ENCODE assay signal across 1 cellular context in the genomic region with DNA sequence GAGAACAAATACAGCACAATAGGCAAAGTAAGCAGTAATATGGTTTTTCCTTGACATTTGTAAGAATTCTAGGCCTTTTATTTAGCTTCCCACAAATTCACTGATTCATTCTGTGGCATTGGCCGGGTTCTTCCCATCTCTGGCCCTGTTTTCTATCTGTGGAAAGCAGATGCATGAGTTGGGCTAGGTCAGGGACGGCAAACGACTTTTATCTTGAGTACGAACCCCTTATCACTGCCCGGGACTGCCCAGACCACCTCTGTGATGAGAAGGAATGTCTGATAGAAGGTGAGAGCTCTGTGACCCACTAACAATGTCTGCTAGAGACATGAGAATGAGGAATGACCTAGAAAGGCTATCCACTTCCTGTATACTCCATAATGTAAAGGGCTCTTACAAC.
TF ChIP-seq lines count a peak whose summit lies in the region.

No MANE protein-coding gene starts in this region.

TF ChIP-seq in K562, 482 proteins besides CTCF, POLR2A, EP300 and RAD21 (continued from another document and continues in another):
- TF ChIP-seq, protein P1, sequence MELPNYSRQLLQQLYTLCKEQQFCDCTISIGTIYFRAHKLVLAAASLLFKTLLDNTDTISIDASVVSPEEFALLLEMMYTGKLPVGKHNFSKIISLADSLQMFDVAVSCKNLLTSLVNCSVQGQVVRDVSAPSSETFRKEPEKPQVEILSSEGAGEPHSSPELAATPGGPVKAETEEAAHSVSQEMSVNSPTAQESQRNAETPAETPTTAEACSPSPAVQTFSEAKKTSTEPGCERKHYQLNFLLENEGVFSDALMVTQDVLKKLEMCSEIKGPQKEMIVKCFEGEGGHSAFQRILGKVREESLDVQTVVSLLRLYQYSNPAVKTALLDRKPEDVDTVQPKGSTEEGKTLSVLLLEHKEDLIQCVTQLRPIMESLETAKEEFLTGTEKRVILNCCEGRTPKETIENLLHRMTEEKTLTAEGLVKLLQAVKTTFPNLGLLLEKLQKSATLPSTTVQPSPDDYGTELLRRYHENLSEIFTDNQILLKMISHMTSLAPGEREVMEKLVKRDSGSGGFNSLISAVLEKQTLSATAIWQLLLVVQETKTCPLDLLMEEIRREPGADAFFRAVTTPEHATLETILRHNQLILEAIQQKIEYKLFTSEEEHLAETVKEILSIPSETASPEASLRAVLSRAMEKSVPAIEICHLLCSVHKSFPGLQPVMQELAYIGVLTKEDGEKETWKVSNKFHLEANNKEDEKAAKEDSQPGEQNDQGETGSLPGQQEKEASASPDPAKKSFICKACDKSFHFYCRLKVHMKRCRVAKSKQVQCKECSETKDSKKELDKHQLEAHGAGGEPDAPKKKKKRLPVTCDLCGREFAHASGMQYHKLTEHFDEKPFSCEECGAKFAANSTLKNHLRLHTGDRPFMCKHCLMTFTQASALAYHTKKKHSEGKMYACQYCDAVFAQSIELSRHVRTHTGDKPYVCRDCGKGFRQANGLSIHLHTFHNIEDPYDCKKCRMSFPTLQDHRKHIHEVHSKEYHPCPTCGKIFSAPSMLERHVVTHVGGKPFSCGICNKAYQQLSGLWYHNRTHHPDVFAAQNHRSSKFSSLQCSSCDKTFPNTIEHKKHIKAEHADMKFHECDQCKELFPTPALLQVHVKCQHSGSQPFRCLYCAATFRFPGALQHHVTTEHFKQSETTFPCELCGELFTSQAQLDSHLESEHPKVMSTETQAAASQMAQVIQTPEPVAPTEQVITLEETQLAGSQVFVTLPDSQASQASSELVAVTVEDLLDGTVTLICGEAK (IDR thresholded peaks at IDR 0.05), result no peak
- TF ChIP-seq, protein P1 (CRISPR knock-in tag; IDR thresholded peaks at IDR 0.05), result no peak
- TF ChIP-seq NCOA4 (IDR thresholded peaks at IDR 0.05; ENCODE audit: partially characterized antibody) (no peak), TCFL5 (CRISPR knock-in tag; conservative IDR thresholded peaks at IDR 0.05) (no peak), ESRRB (CRISPR knock-in tag; IDR thresholded peaks at IDR 0.05; ENCODE audit: borderline replicate concordance) (no peak), ZC3H8 (IDR thresholded peaks at IDR 0.05) (no peak), NR1H2 (CRISPR knock-in tag; IDR thresholded peaks at IDR 0.05) (no peak), TFAP4 (CRISPR knock-in tag; IDR thresholded peaks at IDR 0.05; ENCODE audit: borderline replicate concordance) (no peak), SP1 (CRISPR knock-in tag; IDR thresholded peaks at IDR 0.05) (no peak), ERF (CRISPR knock-in tag; IDR thresholded peaks at IDR 0.05) (no peak), SREBF2 (CRISPR knock-in tag; IDR thresholded peaks at IDR 0.05) (no peak), CHD4 (IDR thresholded peaks at IDR 0.05; ENCODE audit: insufficient read depth, insufficient replicate concordance, low read depth, low read length, poor library complexity, severe bottlenecking) (no peak), BDP1 (IDR thresholded peaks at IDR 0.05; ENCODE audit: insufficient read depth, insufficient read length) (no peak), SMAD4 (CRISPR knock-in tag; conservative IDR thresholded peaks at IDR 0.05) (peak; percentile 80), MEF2D (tag; conservative IDR thresholded peaks at IDR 0.05; ENCODE audit: low read depth) (no peak), ZC3H4 (CRISPR knock-in tag; IDR thresholded peaks at IDR 0.05; ENCODE audit: borderline replicate concordance) (no peak), CUX1 (CRISPR knock-in tag; IDR thresholded peaks at IDR 0.05) (no peak), MLX (CRISPR knock-in tag; conservative IDR thresholded peaks at IDR 0.05) (no peak), CAMTA2 (CRISPR knock-in tag; conservative IDR thresholded peaks at IDR 0.05) (no peak), LEF1 (IDR thresholded peaks at IDR 0.05) (peak; percentile 14; the same call in 1 of the 2 replicates), ZNF76 (CRISPR knock-in tag; IDR thresholded peaks at IDR 0.05; ENCODE audit: borderline replicate concordance) (no peak), PPARD (CRISPR knock-in tag; IDR thresholded peaks at IDR 0.05) (no peak), MCM5 (IDR thresholded peaks at IDR 0.05; ENCODE audit: low read depth) (no peak), CEBPG (CRISPR knock-in tag; IDR thresholded peaks at IDR 0.05) (no peak), CEBPG (tag; conservative IDR thresholded peaks at IDR 0.05 in 1 of 2, IDR thresholded peaks at IDR 0.05 in 1 of 2) (no peak), TEAD4 (IDR thresholded peaks at IDR 0.05; ENCODE audit: low read length) (peak; percentile 97), TEAD4 (CRISPR knock-in tag; IDR thresholded peaks at IDR 0.05; ENCODE audit: borderline replicate concordance) (no peak), FOXA3 (CRISPR knock-in tag; conservative IDR thresholded peaks at IDR 0.05 in 1 of 2, IDR thresholded peaks at IDR 0.05 in 1 of 2) (no peak), MYC (IDR thresholded peaks at IDR 0.05; ENCODE audit: low read depth, low read length) (no peak), MYC (CRISPR knock-in tag; IDR thresholded peaks at IDR 0.05; ENCODE audit: borderline replicate concordance, low read depth) (no peak), ZFP1 (CRISPR knock-in tag; IDR thresholded peaks at IDR 0.05) (no peak)
- TF ChIP-seq, protein P2, sequence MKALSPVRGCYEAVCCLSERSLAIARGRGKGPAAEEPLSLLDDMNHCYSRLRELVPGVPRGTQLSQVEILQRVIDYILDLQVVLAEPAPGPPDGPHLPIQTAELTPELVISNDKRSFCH (CRISPR knock-in tag; IDR thresholded peaks at IDR 0.05), result no peak
- TF ChIP-seq, protein P2 (tag; IDR thresholded peaks at IDR 0.05), result no peak
- TF ChIP-seq, protein P3, sequence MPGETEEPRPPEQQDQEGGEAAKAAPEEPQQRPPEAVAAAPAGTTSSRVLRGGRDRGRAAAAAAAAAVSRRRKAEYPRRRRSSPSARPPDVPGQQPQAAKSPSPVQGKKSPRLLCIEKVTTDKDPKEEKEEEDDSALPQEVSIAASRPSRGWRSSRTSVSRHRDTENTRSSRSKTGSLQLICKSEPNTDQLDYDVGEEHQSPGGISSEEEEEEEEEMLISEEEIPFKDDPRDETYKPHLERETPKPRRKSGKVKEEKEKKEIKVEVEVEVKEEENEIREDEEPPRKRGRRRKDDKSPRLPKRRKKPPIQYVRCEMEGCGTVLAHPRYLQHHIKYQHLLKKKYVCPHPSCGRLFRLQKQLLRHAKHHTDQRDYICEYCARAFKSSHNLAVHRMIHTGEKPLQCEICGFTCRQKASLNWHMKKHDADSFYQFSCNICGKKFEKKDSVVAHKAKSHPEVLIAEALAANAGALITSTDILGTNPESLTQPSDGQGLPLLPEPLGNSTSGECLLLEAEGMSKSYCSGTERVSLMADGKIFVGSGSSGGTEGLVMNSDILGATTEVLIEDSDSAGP (CRISPR knock-in tag; IDR thresholded peaks at IDR 0.05), result no peak
- TF ChIP-seq, protein P4, sequence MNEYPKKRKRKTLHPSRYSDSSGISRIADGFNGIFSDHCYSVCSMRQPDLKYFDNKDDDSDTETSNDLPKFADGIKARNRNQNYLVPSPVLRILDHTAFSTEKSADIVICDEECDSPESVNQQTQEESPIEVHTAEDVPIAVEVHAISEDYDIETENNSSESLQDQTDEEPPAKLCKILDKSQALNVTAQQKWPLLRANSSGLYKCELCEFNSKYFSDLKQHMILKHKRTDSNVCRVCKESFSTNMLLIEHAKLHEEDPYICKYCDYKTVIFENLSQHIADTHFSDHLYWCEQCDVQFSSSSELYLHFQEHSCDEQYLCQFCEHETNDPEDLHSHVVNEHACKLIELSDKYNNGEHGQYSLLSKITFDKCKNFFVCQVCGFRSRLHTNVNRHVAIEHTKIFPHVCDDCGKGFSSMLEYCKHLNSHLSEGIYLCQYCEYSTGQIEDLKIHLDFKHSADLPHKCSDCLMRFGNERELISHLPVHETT (CRISPR knock-in tag; conservative IDR thresholded peaks at IDR 0.05 in 1 of 2, IDR thresholded peaks at IDR 0.05 in 1 of 2), result no peak
- TF ChIP-seq, protein P5, sequence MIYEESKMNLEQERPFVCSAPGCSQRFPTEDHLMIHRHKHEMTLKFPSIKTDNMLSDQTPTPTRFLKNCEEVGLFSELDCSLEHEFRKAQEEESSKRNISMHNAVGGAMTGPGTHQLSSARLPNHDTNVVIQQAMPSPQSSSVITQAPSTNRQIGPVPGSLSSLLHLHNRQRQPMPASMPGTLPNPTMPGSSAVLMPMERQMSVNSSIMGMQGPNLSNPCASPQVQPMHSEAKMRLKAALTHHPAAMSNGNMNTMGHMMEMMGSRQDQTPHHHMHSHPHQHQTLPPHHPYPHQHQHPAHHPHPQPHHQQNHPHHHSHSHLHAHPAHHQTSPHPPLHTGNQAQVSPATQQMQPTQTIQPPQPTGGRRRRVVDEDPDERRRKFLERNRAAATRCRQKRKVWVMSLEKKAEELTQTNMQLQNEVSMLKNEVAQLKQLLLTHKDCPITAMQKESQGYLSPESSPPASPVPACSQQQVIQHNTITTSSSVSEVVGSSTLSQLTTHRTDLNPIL (CRISPR knock-in tag; IDR thresholded peaks at IDR 0.05), result no peak
